Comparison of ENCODE assay signal across 4 cellular contexts in the genomic region with DNA sequence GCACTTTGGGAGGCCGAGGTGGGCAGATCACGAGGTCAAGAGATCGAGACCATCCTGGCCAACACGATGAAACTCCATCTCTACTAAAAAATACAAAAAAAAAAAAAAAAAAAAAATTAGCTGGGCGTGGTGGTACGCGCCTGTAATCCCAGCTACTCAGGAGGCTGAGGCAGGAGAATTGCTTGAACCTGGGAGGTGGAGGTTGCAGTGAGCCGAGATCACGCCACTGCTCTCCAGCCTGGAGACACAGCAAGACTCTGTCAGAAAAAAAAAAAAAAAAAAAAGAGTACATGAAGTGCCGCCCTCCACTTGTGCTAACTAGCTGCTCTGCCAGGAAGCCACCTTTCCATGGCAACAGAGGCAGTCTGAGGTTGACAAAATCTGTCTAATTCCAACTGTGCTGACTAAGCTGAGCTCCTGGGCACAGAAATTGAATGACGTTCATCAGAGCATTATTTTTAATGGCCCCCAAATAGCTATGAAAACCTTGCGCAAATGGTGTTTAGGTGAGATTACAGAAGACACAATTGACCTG. TPM values are rescaled to one million over a fixed set of nuclear protein-coding genes. Genes with fewer than 3 reads are reported as not detected.
DNase-seq lines count a peak whose midpoint lies in the region; TF ChIP-seq lines count a peak whose summit lies in the region.
"Not testable (repeated sequence)": the region's sequence is repeated elsewhere in the genome, so short reads cannot be mapped to it uniquely, and the experiment has no call there.

No MANE protein-coding gene starts in this region.

- H2AFZ ChIP-seq in smooth muscle cell (ENCODE audit: low read depth) = not testable (repeated sequence)

- peaks cover 16% of the 10 kb centered on the region for H3F3A ChIP-seq in smooth muscle cell (ENCODE audit: low read depth)

- H3K4me2 ChIP-seq in smooth muscle cell = not testable (repeated sequence)

- H3K9me3 ChIP-seq in smooth muscle cell (replicated peaks; ENCODE audit: low read depth) = not testable (repeated sequence)

- not testable (repeated sequence) for H3K27me3 ChIP-seq in smooth muscle cell (ENCODE audit: low read depth)

- H4K20me1 ChIP-seq in smooth muscle cell (ENCODE audit: low read depth) = not testable (repeated sequence)

- POLR2A ChIA-PET in activated CD4-positive, alpha-beta T cell treated with anti-CD3 and anti-CD28 coated beads, Interleukin-2, amount 10 ng/mL, durations not matched to agents 7 days and 5 days (lab: Charles Lee) = interaction anchor here (1.0 kb wide), 1 partner anchor 16 kb away, joined by 3 read pairs; a partner anchor contains a TSS

- H3K79me2 ChIP-seq in smooth muscle cell (ENCODE audit: low read depth) = peaks cover 31% of the 10 kb centered on the region

- WGBS in smooth muscle cell (ENCODE audit: low lambda C conversion rate) = 97% methylated on average over 12 of the region's 12 CpGs

- H3K36me3 Mint-ChIP-seq in HFFc6 (ENCODE audit: low read depth) = peaks cover 62% of the 10 kb centered on the region
- H3K36me3 Mint-ChIP-seq in activated CD4-positive, alpha-beta T cell treated with anti-CD3 and anti-CD28 coated beads, Interleukin-2, amount 10 ng/mL, durations not matched to agents 7 days and 5 days (ENCODE audit: low read depth) = peaks cover 59% of the 10 kb centered on the region
- peaks cover 16% of the 10 kb centered on the region for H3K36me3 Mint-ChIP-seq in chondrocyte (ENCODE audit: low read depth)

- TF ChIP-seq CTCF in HFFc6 (IDR thresholded peaks at IDR 0.05); chondrocyte (IDR thresholded peaks at IDR 0.05); smooth muscle cell (IDR thresholded peaks at IDR 0.05; ENCODE audit: borderline replicate concordance, insufficient read depth, poor library complexity, severe bottlenecking): not testable (repeated sequence)

- H3K27me3 Mint-ChIP-seq in HFFc6 (ENCODE audit: insufficient read depth); activated CD4-positive, alpha-beta T cell treated with anti-CD3 and anti-CD28 coated beads, Interleukin-2, amount 10 ng/mL, durations not matched to agents 7 days and 5 days; chondrocyte (ENCODE audit: low read depth): not testable (repeated sequence)

- DNase-seq in HFFc6 = peak; percentile 40
- DNase-seq in activated CD4-positive, alpha-beta T cell treated with anti-CD3 and anti-CD28 coated beads, Interleukin-2, amount 10 ng/mL, durations not matched to agents 7 days and 5 days; chondrocyte (ENCODE audit: low spot score); smooth muscle cell (lab: John Stamatoyannopoulos, UW; ENCODE audit: unreplicated experiment): not testable (repeated sequence)

- H3K27ac ChIP-seq in smooth muscle cell (ENCODE audit: low read depth) = peak overlapping the region; percentile 2

- not testable (repeated sequence) for H3K9me3 Mint-ChIP-seq in HFFc6; activated CD4-positive, alpha-beta T cell treated with anti-CD3 and anti-CD28 coated beads, Interleukin-2, amount 10 ng/mL, durations not matched to agents 7 days and 5 days; chondrocyte (ENCODE audit: low read depth)

- not testable (repeated sequence) for H3K9ac ChIP-seq in smooth muscle cell (ENCODE audit: low read depth)

- CTCF ChIA-PET in activated CD4-positive, alpha-beta T cell treated with anti-CD3 and anti-CD28 coated beads, Interleukin-2, amount 10 ng/mL, durations not matched to agents 7 days and 5 days (lab: Charles Lee) = interaction anchor here (0.6 to 1.7 kb wide), 6 partner anchors 17 to 1908 kb away, joined by 3 to 4 read pairs (median 3); a partner anchor contains a TSS

- H3K4me3 ChIP-seq in smooth muscle cell = not testable (repeated sequence)

- H3K4me1 ChIP-seq in smooth muscle cell (ENCODE audit: low read depth) = not testable (repeated sequence)

- peak overlapping the region; percentile 90; the same call in 1 of the 2 replicates for H3K4me3 Mint-ChIP-seq in HFFc6
- H3K4me3 Mint-ChIP-seq in activated CD4-positive, alpha-beta T cell treated with anti-CD3 and anti-CD28 coated beads, Interleukin-2, amount 10 ng/mL, durations not matched to agents 7 days and 5 days; chondrocyte (ENCODE audit: unreplicated experiment): not testable (repeated sequence)

- peak overlapping the region; percentile 68 for H3K27ac Mint-ChIP-seq in HFFc6
- peak overlapping the region; percentile 10 for H3K27ac Mint-ChIP-seq in activated CD4-positive, alpha-beta T cell treated with anti-CD3 and anti-CD28 coated beads, Interleukin-2, amount 10 ng/mL, durations not matched to agents 7 days and 5 days
- H3K27ac Mint-ChIP-seq in chondrocyte (ENCODE audit: unreplicated experiment) = peak overlapping the region; percentile 45

- H3K36me3 ChIP-seq in smooth muscle cell (ENCODE audit: low read depth) = peaks cover 14% of the 10 kb centered on the region

- peaks cover 39% of the 10 kb centered on the region for H3K4me1 Mint-ChIP-seq in HFFc6 (ENCODE audit: low read depth)
- H3K4me1 Mint-ChIP-seq in activated CD4-positive, alpha-beta T cell treated with anti-CD3 and anti-CD28 coated beads, Interleukin-2, amount 10 ng/mL, durations not matched to agents 7 days and 5 days = peaks cover 46% of the 10 kb centered on the region
- peaks cover 30% of the 10 kb centered on the region for H3K4me1 Mint-ChIP-seq in chondrocyte (ENCODE audit: low read depth)

RNA-seq across cellular contexts. Expression of a gene that starts 3.1 kb away (rescaled TPM):
- total RNA-seq in HFFc6 (2021; fragmentation: NEBNext Ultra II Directional; extraction: Animal tissue kit (Norgen Biotek cat#: 25700)) = 100 to 1,000 TPM; 222 to 267 (median 235) TPM
- total RNA-seq in activated CD4-positive, alpha-beta T cell treated with anti-CD3 and anti-CD28 coated beads, Interleukin-2, amount 10 ng/mL, durations not matched to agents 7 days and 5 days = 100 to 1,000 TPM; 156 to 157 TPM
- 65.6 to 82.8 TPM (median 71.3 TPM) in 3 replicates for total RNA-seq in chondrocyte
- total RNA-seq in smooth muscle cell = 110 and 121 TPM in 2 replicates
- 120 and 122 TPM in 2 replicates for polyA plus RNA-seq in smooth muscle cell

RNA-seq across cellular contexts. Expression of a gene that starts 15.9 kb away (rescaled TPM):
- 10 to 100 TPM; 20.4 to 25.6 (median 22.5) TPM for total RNA-seq in HFFc6 (2021; fragmentation: NEBNext Ultra II Directional; extraction: Animal tissue kit (Norgen Biotek cat#: 25700))
- 10 to 100 TPM; 43.1 to 52.0 TPM for total RNA-seq in activated CD4-positive, alpha-beta T cell treated with anti-CD3 and anti-CD28 coated beads, Interleukin-2, amount 10 ng/mL, durations not matched to agents 7 days and 5 days
- total RNA-seq in chondrocyte = 34.2 to 37.2 TPM (median 35.1 TPM) in 3 replicates
- total RNA-seq in smooth muscle cell = 42.8 and 56.0 TPM in 2 replicates
- polyA plus RNA-seq in smooth muscle cell = 28.8 and 39.1 TPM in 2 replicates

RNA-seq across cellular contexts. Expression of a gene that starts 16.4 kb away (rescaled TPM):
- total RNA-seq in HFFc6 (2021; fragmentation: NEBNext Ultra II Directional; extraction: Animal tissue kit (Norgen Biotek cat#: 25700)) = 10 to 100 TPM; 49.3 to 68.7 (median 64.2) TPM
- 100 to 1,000 TPM in 1 of 2 experiments, 10 to 100 TPM in 1; 83.4 to 109 TPM for total RNA-seq in activated CD4-positive, alpha-beta T cell treated with anti-CD3 and anti-CD28 coated beads, Interleukin-2, amount 10 ng/mL, durations not matched to agents 7 days and 5 days
- total RNA-seq in chondrocyte (29.2 to 51.8 TPM (median 34.1 TPM) in 3 replicates), smooth muscle cell (44.2 and 47.4 TPM in 2 replicates)
- 31.2 and 42.4 TPM in 2 replicates for polyA plus RNA-seq in smooth muscle cell

RNA-seq across cellular contexts. Expression of a gene that starts 32.9 kb away (rescaled TPM):
- 10 to 100 TPM; 16.8 to 18.9 (median 17.3) TPM for total RNA-seq in HFFc6 (2021; fragmentation: NEBNext Ultra II Directional; extraction: Animal tissue kit (Norgen Biotek cat#: 25700))
- 10 to 100 TPM; 14.3 to 18.5 TPM for total RNA-seq in activated CD4-positive, alpha-beta T cell treated with anti-CD3 and anti-CD28 coated beads, Interleukin-2, amount 10 ng/mL, durations not matched to agents 7 days and 5 days
- total RNA-seq in chondrocyte (12.7 to 16.6 TPM (median 13.7 TPM) in 3 replicates), smooth muscle cell (6.0 and 6.2 TPM in 2 replicates)
- polyA plus RNA-seq in smooth muscle cell = 1.6 and 2.0 TPM in 2 replicates

RNA-seq across cellular contexts. Expression of a gene that starts 50.1 kb away (rescaled TPM):
- 100 to 1,000 TPM in 4 of 6 experiments, 10 to 100 TPM in 2; 85.9 to 109 (median 103) TPM for total RNA-seq in HFFc6 (2021; fragmentation: NEBNext Ultra II Directional; extraction: Animal tissue kit (Norgen Biotek cat#: 25700))
- total RNA-seq in activated CD4-positive, alpha-beta T cell treated with anti-CD3 and anti-CD28 coated beads, Interleukin-2, amount 10 ng/mL, durations not matched to agents 7 days and 5 days = 10 to 100 TPM; 70.3 to 85.1 TPM
- 71.8 to 84.9 TPM (median 74.9 TPM) in 3 replicates for total RNA-seq in chondrocyte
- total RNA-seq in smooth muscle cell = 65.3 and 81.3 TPM in 2 replicates
- 152 and 162 TPM in 2 replicates for polyA plus RNA-seq in smooth muscle cell

Comparison
In these comparisons a context has a peak if more than half of its experiments do, and no peak if none do; other contexts are left out.
1. H3K27ac Mint-ChIP-seq: peak in every context shown above with its lines; median percentile 68 in HFFc6; 45 in chondrocyte; 10 in activated CD4-positive, alpha-beta T cell treated with anti-CD3 and anti-CD28 coated beads, Interleukin-2, amount 10 ng/mL, durations not matched to agents 7 days and 5 days.